22 cellular contexts compared by ENCODE assay signal in the genomic region with DNA sequence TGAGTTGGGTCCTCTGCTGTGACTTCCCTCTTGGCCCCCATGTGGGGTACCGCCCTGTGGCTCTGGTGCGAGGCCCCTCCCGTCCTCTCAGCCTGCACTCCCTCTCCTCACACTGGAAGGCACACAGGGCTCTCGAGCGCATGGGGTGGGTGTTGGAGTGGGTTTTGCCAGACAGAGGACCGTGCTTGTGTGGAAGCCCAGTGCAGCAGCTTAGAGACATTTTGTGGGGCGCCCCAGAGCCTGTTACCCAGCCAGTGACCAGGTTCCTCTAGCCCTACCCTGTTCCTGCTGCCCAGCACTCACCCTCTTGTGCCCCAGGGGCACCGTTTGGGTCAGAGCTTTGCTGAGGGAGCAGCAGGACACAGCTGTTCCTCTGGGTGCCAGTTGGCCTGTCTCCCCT.
"Had no signal": no experiment of that assay in that cellular context is flagged by ENCODE, and none has a peak within 500 bp of the region (broad histone marks: within the 10 kb centered on the region; RNA-seq: fewer than 3 reads in every experiment).

No MANE protein-coding gene starts in this region.

- H3K9me3 ChIP-seq: MG63, SJCRH30 had no signal

- DNase-seq: Karpas-422, KBM-7, MG63, NCI-H1092, NCI-H1105 treated with DMSO at 0.1 percent for 48 hours, NCI-H1417 treated with DMSO at 0.1 percent for 48 hours, NCI-H146, NCI-H1694 treated with DMSO at 0.1 percent for 48 hours, NCI-H1930, NCI-H2081, NCI-H2107, NCI-H2171, NCI-H226, NCI-H446, NCI-H510A, NCI-H524 treated with DMSO at 0.1 percent for 48 hours, NCI-H69, NCI-H774, RPMI8226, SHP77 treated with DMSO at 0.1 percent for 48 hours, SJCRH30 had no signal

- H3K27ac ChIP-seq: SJCRH30 had no signal

- H3K4me3 ChIP-seq: MG63, SJCRH30 had no signal

- ATAC-seq: SK-N-SH treated with all-trans-retinoic acid at 6 μM for 48 hours had no signal

- H3K27me3 ChIP-seq: MG63, SJCRH30 had no signal
